ENCODE assay signal across 10 cellular contexts in genomic region chr9:97980918-97981827, GRCh38. TPM values are rescaled to one million over a fixed set of nuclear protein-coding genes. Genes with fewer than 3 reads are reported as not detected.
A peak's percentile ranks its signal among the peaks of the same experiment; 100 is the strongest.
DNase-seq lines count a peak whose midpoint lies in the region; ATAC-seq and TF ChIP-seq lines count a peak whose summit lies in the region.
"Had no signal": no experiment of that assay in that cellular context is flagged by ENCODE, and none has a peak within 500 bp of the region (broad histone marks: within the 10 kb centered on the region; RNA-seq: fewer than 3 reads in every experiment).

No MANE protein-coding gene starts in this region.

- peaks cover 38% of the 10 kb centered on the region for H3K4me1 Mint-ChIP-seq in activated naive CD4-positive, alpha-beta T cell treated with anti-CD3 and anti-CD28 coated beads, Interleukin-2, amount 10 ng/mL, durations not matched to agents 7 days and 5 days
- peaks cover 21% of the 10 kb centered on the region for H3K4me1 Mint-ChIP-seq in type B pancreatic cell (ENCODE audit: unreplicated experiment)

- H3K27me3 Mint-ChIP-seq in activated naive CD4-positive, alpha-beta T cell treated with anti-CD3 and anti-CD28 coated beads, Interleukin-2, amount 10 ng/mL, durations not matched to agents 7 days and 5 days: no peaks in the 10 kb centered on the region
- no peaks in the 10 kb centered on the region for H3K27me3 Mint-ChIP-seq in type B pancreatic cell

- CTCF ChIA-PET in activated naive CD4-positive, alpha-beta T cell treated with anti-CD3 and anti-CD28 coated beads, Interleukin-2, amount 10 ng/mL, durations not matched to agents 7 days and 5 days (lab: Charles Lee): interaction anchor here (0.6 to 6.4 kb wide), 4 partner anchors 16 to 59 kb away, joined by 3 to 46 read pairs (median 4); partner anchors contain the start of gene TRMO

- peak overlapping the region; percentile 71 for H3K27ac ChIP-seq in angular gyrus (ENCODE audit: low read depth, low read length)

- peak overlapping the region; percentile 85 for H3K4me3 Mint-ChIP-seq in activated naive CD4-positive, alpha-beta T cell treated with anti-CD3 and anti-CD28 coated beads, Interleukin-2, amount 10 ng/mL, durations not matched to agents 7 days and 5 days
- H3K4me3 Mint-ChIP-seq in type B pancreatic cell: peak overlapping the region; percentile 84

- TF ChIP-seq POLR2A in lower leg skin (IDR thresholded peaks at IDR 0.05): no peak

- H3K27ac Mint-ChIP-seq in activated naive CD4-positive, alpha-beta T cell treated with anti-CD3 and anti-CD28 coated beads, Interleukin-2, amount 10 ng/mL, durations not matched to agents 7 days and 5 days: no peak overlapping the region
- H3K27ac Mint-ChIP-seq in activated naive CD4-positive, alpha-beta T cell treated with anti-CD3 and anti-CD28 coated beads, Interleukin-2, amount 50 U/mL, for 72 hours: peak overlapping the region in 1 of 2 donors; percentile 84
- peak overlapping the region; percentile 86 for H3K27ac Mint-ChIP-seq in type B pancreatic cell
- H3K27ac Mint-ChIP-seq: CD14-positive monocyte had no signal

- no peak for DNase-seq in activated naive CD4-positive, alpha-beta T cell treated with anti-CD3 and anti-CD28 coated beads, Interleukin-2, amount 10 ng/mL, durations not matched to agents 7 days and 5 days
- DNase-seq in activated naive CD4-positive, alpha-beta T cell treated with anti-CD3 and anti-CD28 coated beads, Interleukin-2, amount 50 U/mL, for 72 hours (ENCODE audit: low spot score in 2 of 2): no peak
- DNase-seq in lower leg skin (ENCODE audit: low spot score in 2 of 2) (peak; percentile 75 to 90), type B pancreatic cell (ENCODE audit: extremely low spot score, unreplicated experiment) (no peak), HPDE6-E6E7 (ENCODE audit: extremely low spot score) (no peak)
- DNase-seq: amniotic stem cell had no signal

- peaks cover 5% of the 10 kb centered on the region for H3K36me3 Mint-ChIP-seq in activated naive CD4-positive, alpha-beta T cell treated with anti-CD3 and anti-CD28 coated beads, Interleukin-2, amount 10 ng/mL, durations not matched to agents 7 days and 5 days
- peaks cover 9 to 11% of the 10 kb centered on the region in 2 donors for H3K36me3 Mint-ChIP-seq in activated naive CD4-positive, alpha-beta T cell treated with anti-CD3 and anti-CD28 coated beads, Interleukin-2, amount 50 U/mL, for 72 hours
- H3K36me3 Mint-ChIP-seq in type B pancreatic cell: no peaks in the 10 kb centered on the region
- H3K36me3 Mint-ChIP-seq: CD14-positive monocyte had no signal

- no peak for ATAC-seq in activated naive CD4-positive, alpha-beta T cell treated with anti-CD3 and anti-CD28 coated beads, Interleukin-2, amount 50 U/mL, for 72 hours
- no peak for ATAC-seq in GM18868 (IDR thresholded peaks at IDR 0.05; ENCODE audit: unreplicated experiment)
- no peak for ATAC-seq in HG03457 (IDR thresholded peaks at IDR 0.05; ENCODE audit: unreplicated experiment)

- H3K9me3 Mint-ChIP-seq in activated naive CD4-positive, alpha-beta T cell treated with anti-CD3 and anti-CD28 coated beads, Interleukin-2, amount 10 ng/mL, durations not matched to agents 7 days and 5 days: no peaks in the 10 kb centered on the region
- H3K9me3 Mint-ChIP-seq in activated naive CD4-positive, alpha-beta T cell treated with anti-CD3 and anti-CD28 coated beads, Interleukin-2, amount 50 U/mL, for 72 hours: no peaks in the 10 kb centered on the region
- no peaks in the 10 kb centered on the region for H3K9me3 Mint-ChIP-seq in type B pancreatic cell

- intact Hi-C loops in lower leg skin (cut with DNase I; ENCODE audit: low total_unique reads): no loop called here

- 40 to 43% methylated on average over 10 of the region's 10 CpGs for WGBS in lower leg skin, 2 donors

- TF ChIP-seq CTCF in lower leg skin (IDR thresholded peaks at IDR 0.05) (no peak), type B pancreatic cell (conservative IDR thresholded peaks at IDR 0.05) (no peak)

- no peak overlapping the region for H3K4me3 ChIP-seq in lower leg skin (ENCODE audit: low read depth, poor library complexity, severe bottlenecking)

RNA-seq across cellular contexts. Expression of gene ANP32B, which starts 2.0 kb away (rescaled TPM):
- 100 to 1,000 TPM; 255 to 315 TPM for total RNA-seq in activated naive CD4-positive, alpha-beta T cell treated with anti-CD3 and anti-CD28 coated beads, Interleukin-2, amount 50 U/mL, for 72 hours
- total RNA-seq in lower leg skin (10 to 100 TPM; 27.4 to 56.3 (median 39.0) TPM), type B pancreatic cell (ENCODE audit: low replicate concordance) (119 and 156 TPM in 2 replicates)

RNA-seq across cellular contexts. Expression of gene HEMGN, which starts 43.2 kb away (rescaled TPM):
- 1 to 10 TPM; 1.9 to 2.1 TPM for total RNA-seq in activated naive CD4-positive, alpha-beta T cell treated with anti-CD3 and anti-CD28 coated beads, Interleukin-2, amount 50 U/mL, for 72 hours
- under 1 TPM in 1 of 4 donors, not detected in 3; 0.08 TPM for total RNA-seq in lower leg skin
- not detected in 2 replicates for total RNA-seq in type B pancreatic cell (ENCODE audit: low replicate concordance)

RNA-seq across cellular contexts. Expression of gene TRMO, which starts 58.9 kb away (rescaled TPM):
- 10 to 100 TPM; 16.3 to 16.9 TPM for total RNA-seq in activated naive CD4-positive, alpha-beta T cell treated with anti-CD3 and anti-CD28 coated beads, Interleukin-2, amount 50 U/mL, for 72 hours
- total RNA-seq in lower leg skin (10 to 100 TPM; 28.6 to 51.6 (median 38.7) TPM), type B pancreatic cell (ENCODE audit: low replicate concordance) (11.3 and 13.9 TPM in 2 replicates)

Comparison
In these comparisons a context has a peak if more than half of its experiments do, and no peak if none do; other contexts are left out.
1. DNase-seq: peak in lower leg skin (2 of 2); none in activated naive CD4-positive, alpha-beta T cell treated with anti-CD3 and anti-CD28 coated beads, Interleukin-2, amount 10 ng/mL, durations not matched to agents 7 days and 5 days (single experiment), activated naive CD4-positive, alpha-beta T cell treated with anti-CD3 and anti-CD28 coated beads, Interleukin-2, amount 50 U/mL, for 72 hours (0 of 2), type B pancreatic cell (single experiment) and HPDE6-E6E7 (single experiment).